1 cellular context compared by ENCODE assay signal in the genomic region with DNA sequence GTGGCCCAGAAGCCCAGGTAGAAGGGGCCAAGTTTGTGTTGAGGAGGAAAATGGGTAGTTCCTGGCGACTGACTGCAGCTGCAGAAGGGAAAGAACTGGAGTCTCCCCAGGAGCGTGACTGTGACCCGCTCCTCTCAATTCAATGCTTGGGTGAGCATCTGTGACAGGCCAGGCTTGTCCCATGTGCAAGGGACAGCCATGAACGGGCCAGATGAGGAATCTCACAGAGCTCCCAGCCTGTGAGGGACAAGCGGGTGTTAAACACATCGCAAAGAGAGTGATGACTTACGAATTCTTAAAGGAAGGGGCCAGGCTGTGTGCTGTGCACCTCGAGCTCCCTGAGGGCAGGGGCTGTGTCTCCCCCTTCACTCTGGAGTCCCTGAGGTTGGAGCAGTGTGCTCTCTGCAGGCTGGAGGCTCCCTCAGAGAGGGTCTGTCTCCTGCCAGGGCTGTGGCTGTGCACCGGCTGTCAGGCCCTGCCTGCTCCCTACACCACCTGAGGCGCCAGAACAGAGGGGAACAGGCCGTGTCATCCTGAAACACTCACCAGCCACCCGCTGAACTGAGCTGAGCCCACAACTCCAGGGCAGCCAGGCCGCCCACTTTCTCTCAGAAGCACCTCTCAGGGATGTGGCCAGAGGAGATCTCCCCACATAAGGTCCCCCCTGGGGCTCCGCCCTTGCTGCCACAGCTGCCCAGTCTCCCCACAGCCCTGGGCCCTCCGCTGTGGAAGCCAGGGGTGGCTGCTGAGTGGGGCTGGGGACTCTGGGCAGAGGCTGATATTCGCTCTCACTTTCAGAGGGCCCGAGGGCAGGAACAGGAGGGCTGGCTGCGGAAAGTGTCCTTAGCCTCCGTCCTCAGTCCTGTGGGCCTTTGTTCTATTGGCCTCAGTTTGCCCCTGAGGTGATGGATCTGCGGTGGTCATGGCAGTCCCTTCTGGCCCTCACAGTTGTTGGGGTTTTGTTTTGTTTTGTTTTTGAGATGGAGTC.
TF ChIP-seq lines count a peak whose summit lies in the region.

No MANE protein-coding gene starts in this region.

TF ChIP-seq in HepG2, 621 proteins besides CTCF, POLR2A, EP300 and RAD21 (continued from another document):
- TF ChIP-seq, protein P1, sequence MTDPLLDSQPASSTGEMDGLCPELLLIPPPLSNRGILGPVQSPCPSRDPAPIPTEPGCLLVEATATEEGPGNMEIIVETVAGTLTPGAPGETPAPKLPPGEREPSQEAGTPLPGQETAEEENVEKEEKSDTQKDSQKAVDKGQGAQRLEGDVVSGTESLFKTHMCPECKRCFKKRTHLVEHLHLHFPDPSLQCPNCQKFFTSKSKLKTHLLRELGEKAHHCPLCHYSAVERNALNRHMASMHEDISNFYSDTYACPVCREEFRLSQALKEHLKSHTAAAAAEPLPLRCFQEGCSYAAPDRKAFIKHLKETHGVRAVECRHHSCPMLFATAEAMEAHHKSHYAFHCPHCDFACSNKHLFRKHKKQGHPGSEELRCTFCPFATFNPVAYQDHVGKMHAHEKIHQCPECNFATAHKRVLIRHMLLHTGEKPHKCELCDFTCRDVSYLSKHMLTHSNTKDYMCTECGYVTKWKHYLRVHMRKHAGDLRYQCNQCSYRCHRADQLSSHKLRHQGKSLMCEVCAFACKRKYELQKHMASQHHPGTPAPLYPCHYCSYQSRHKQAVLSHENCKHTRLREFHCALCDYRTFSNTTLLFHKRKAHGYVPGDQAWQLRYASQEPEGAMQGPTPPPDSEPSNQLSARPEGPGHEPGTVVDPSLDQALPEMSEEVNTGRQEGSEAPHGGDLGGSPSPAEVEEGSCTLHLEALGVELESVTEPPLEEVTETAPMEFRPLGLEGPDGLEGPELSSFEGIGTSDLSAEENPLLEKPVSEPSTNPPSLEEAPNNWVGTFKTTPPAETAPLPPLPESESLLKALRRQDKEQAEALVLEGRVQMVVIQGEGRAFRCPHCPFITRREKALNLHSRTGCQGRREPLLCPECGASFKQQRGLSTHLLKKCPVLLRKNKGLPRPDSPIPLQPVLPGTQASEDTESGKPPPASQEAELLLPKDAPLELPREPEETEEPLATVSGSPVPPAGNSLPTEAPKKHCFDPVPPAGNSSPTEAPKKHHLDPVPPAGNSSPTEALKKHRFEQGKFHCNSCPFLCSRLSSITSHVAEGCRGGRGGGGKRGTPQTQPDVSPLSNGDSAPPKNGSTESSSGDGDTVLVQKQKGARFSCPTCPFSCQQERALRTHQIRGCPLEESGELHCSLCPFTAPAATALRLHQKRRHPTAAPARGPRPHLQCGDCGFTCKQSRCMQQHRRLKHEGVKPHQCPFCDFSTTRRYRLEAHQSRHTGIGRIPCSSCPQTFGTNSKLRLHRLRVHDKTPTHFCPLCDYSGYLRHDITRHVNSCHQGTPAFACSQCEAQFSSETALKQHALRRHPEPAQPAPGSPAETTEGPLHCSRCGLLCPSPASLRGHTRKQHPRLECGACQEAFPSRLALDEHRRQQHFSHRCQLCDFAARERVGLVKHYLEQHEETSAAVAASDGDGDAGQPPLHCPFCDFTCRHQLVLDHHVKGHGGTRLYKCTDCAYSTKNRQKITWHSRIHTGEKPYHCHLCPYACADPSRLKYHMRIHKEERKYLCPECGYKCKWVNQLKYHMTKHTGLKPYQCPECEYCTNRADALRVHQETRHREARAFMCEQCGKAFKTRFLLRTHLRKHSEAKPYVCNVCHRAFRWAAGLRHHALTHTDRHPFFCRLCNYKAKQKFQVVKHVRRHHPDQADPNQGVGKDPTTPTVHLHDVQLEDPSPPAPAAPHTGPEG (CRISPR knock-in tag; IDR thresholded peaks at IDR 0.05) = no peak
- TF ChIP-seq GTF2F1 (IDR thresholded peaks at IDR 0.05; ENCODE audit: low read length) = no peak
- no peak for TF ChIP-seq ZSCAN20 (CRISPR knock-in tag; IDR thresholded peaks at IDR 0.05; ENCODE audit: borderline replicate concordance)
TF ChIP-seq in HepG2: peak in this region for 0.
